Comparison of ENCODE assay signal across 27 cellular contexts in genomic region chr2:204264068-204264693, GRCh38.
DNase-seq lines count a peak whose midpoint lies in the region; ATAC-seq, FAIRE-seq and TF ChIP-seq lines count a peak whose summit lies in the region.
"Had no signal": no experiment of that assay in that cellular context is flagged by ENCODE, and none has a peak within 500 bp of the region (broad histone marks: within the 10 kb centered on the region; RNA-seq: fewer than 3 reads in every experiment).

No MANE protein-coding gene starts in this region.

- H3K4me2 ChIP-seq in BLaER1 treated with 17β-estradiol and CSF1 and Interleukin-3, amounts not matched to agents 10 nM and 100 nM, result peak overlapping the region in 7 of 11 experiments; percentile 9 to 54 (median 34); a peak in 12 of 22 replicates
- no peak overlapping the region for H3K4me2 ChIP-seq in endothelial cell of umbilical vein (ENCODE audit: insufficient read depth, low read length)

- H3K9ac ChIP-seq in BLaER1 treated with 17β-estradiol and CSF1 and Interleukin-3, amounts not matched to agents 10 nM and 100 nM, result no peak overlapping the region
- no peak overlapping the region for H3K9ac ChIP-seq in endothelial cell of umbilical vein (replicated peaks; ENCODE audit: extremely low read depth, insufficient read depth, low read length)

- no peak overlapping the region for H3K27ac ChIP-seq in BLaER1 treated with 17β-estradiol and CSF1 and Interleukin-3, amounts not matched to agents 10 nM and 100 nM
- H3K27ac ChIP-seq in endothelial cell of umbilical vein (ENCODE audit: insufficient read depth, low read depth, low read length) (no peak overlapping the region), lower lobe of right lung (no peak overlapping the region)
- H3K27ac ChIP-seq: foreskin keratinocyte, heart right ventricle, pancreas had no signal

- CTCF ChIA-PET in endothelial cell of umbilical vein (lab: Charles Lee), result interaction anchor here (1.2 to 1.6 kb wide), 2 partner anchors 428 to 1412 kb away, joined by 3 to 6 read pairs; no protein-coding TSS in a partner anchor

- H3K4me1 ChIP-seq in BLaER1 treated with 17β-estradiol and CSF1 and Interleukin-3, amounts not matched to agents 10 nM and 100 nM, result peaks cover 0 to 13% (median 8%) of the 10 kb centered on the region in 10 experiments; a peak in 12 of 20 replicates
- H3K4me1 ChIP-seq in endothelial cell of umbilical vein (ENCODE audit: control insufficient read depth, extremely low read depth, insufficient read depth, low read length), result no peaks in the 10 kb centered on the region
- H3K4me1 ChIP-seq in lower lobe of right lung, result peaks cover 8% of the 10 kb centered on the region
- H3K4me1 ChIP-seq: foreskin keratinocyte, pancreas had no signal

- no peak for TF ChIP-seq POLR2A in endothelial cell of umbilical vein (IDR thresholded peaks at IDR 0.05; ENCODE audit: low read depth, low read length)

- ATAC-seq in lower lobe of right lung, result no peak
- no peak for ATAC-seq in GM18907 (IDR thresholded peaks at IDR 0.05; ENCODE audit: unreplicated experiment)
- ATAC-seq: activated T-cell treated with anti-CD3 and anti-CD28 coated beads, Interleukin-2, amount 50 U/mL, for 4 hours; foreskin keratinocyte; K562; left cardiac atrium; naive thymus-derived CD8-positive, alpha-beta T cell; pancreas; right cardiac atrium; stimulated activated naive B cell treated with anti-CD40 and anti-IgM and Interleukin-4, amounts not matched to agents 10 μg/mL and 1 μg/mL and 100 μg/mL, for 72 hours; T-helper 17 cell had no signal

- no peaks in the 10 kb centered on the region for H3K79me2 ChIP-seq in endothelial cell of umbilical vein (ENCODE audit: control insufficient read depth, insufficient read depth, low read length)

- TF ChIP-seq CTCF in endothelial cell of umbilical vein (IDR thresholded peaks at IDR 0.05; ENCODE audit: extremely low read depth in 1 of 2, insufficient read depth in 1 of 2, low read depth in 1 of 2, low read length in 2 of 2) (no peak), lower lobe of right lung (IDR thresholded peaks at IDR 0.05) (no peak)

- H3K36me3 ChIP-seq in BLaER1 treated with 17β-estradiol and CSF1 and Interleukin-3, amounts not matched to agents 10 nM and 100 nM, result no peaks in the 10 kb centered on the region
- H3K36me3 ChIP-seq in endothelial cell of umbilical vein (ENCODE audit: control insufficient read depth in 2 of 2, extremely low read depth in 1 of 2, insufficient read depth in 2 of 2, low read length in 2 of 2), result no peaks in the 10 kb centered on the region
- no peaks in the 10 kb centered on the region for H3K36me3 ChIP-seq in lower lobe of right lung
- H3K36me3 ChIP-seq: heart right ventricle, pancreas had no signal

- H2AFZ ChIP-seq in endothelial cell of umbilical vein (ENCODE audit: low read depth, low read length), result peak overlapping the region; percentile 25

- peak; percentile 86 for DNase-seq in NCI-H1092 treated with DMSO at 0.1 percent for 48 hours (lab: John Stamatoyannopoulos, UW)
- peak; percentile 95 for DNase-seq in NCI-H2227 (lab: John Stamatoyannopoulos, UW; ENCODE audit: unreplicated experiment)
- no peak for DNase-seq in endothelial cell of umbilical vein (ENCODE audit: low read depth, low spot score)
- no peak for DNase-seq in lower lobe of right lung
- DNase-seq in GM03348 (ENCODE audit: low spot score), result no peak
- DNase-seq in amniotic stem cell (lab: John Stamatoyannopoulos, UW), result no peak
- DNase-seq: ACHN; activated CD4-positive, alpha-beta T cell treated with anti-CD3 and anti-CD28 coated beads, Interleukin-2, amount 10 ng/mL, durations not matched to agents 24 days and 14 days; activated naive CD4-positive, alpha-beta T cell; activated T-cell treated with anti-CD3 and anti-CD28 coated beads, Interleukin-2, amount 50 U/mL, for 4 hours; Calu3; DND-41; effector CD8-positive, alpha-beta T cell; foreskin keratinocyte; heart right ventricle; left cardiac atrium; naive thymus-derived CD8-positive, alpha-beta T cell; NCI-H1930; pancreas; right cardiac atrium; stimulated activated CD4-positive, alpha-beta T cell treated with anti-CD3 and anti-CD28 coated beads, Interleukin-4, amount 100 ng/mL, for 24 hours; stimulated activated naive B cell treated with anti-CD40 and anti-IgM and Interleukin-4, amounts not matched to agents 10 μg/mL and 1 μg/mL and 100 μg/mL, for 72 hours; T-helper 17 cell had no signal

- FAIRE-seq in endothelial cell of umbilical vein (lab: Jason Lieb, UNC), result no peak
- FAIRE-seq: GM12891, K562, pancreas had no signal

- no peak overlapping the region for H3K4me3 ChIP-seq in BLaER1 treated with 17β-estradiol and CSF1 and Interleukin-3, amounts not matched to agents 10 nM and 100 nM
- no peak overlapping the region for H3K4me3 ChIP-seq in endothelial cell of umbilical vein (replicated peaks in 1 of 3; ENCODE audit: insufficient read depth in 1 of 3, low read depth in 1 of 3, low read length in 3 of 3)
- H3K4me3 ChIP-seq in lower lobe of right lung, result no peak overlapping the region
- H3K4me3 ChIP-seq: heart right ventricle, K562, pancreas had no signal

- H3K9me1 ChIP-seq in endothelial cell of umbilical vein (replicated peaks; ENCODE audit: control insufficient read depth, extremely low read depth, insufficient read depth, low read length), result no peaks in the 10 kb centered on the region

- no peaks in the 10 kb centered on the region for H4K20me1 ChIP-seq in BLaER1 treated with 17β-estradiol and CSF1 and Interleukin-3, amounts not matched to agents 10 nM and 100 nM
- no peaks in the 10 kb centered on the region for H4K20me1 ChIP-seq in endothelial cell of umbilical vein (replicated peaks; ENCODE audit: control insufficient read depth, extremely low read depth, insufficient read depth, low read length)

- H3K27me3 ChIP-seq in BLaER1 treated with 17β-estradiol and CSF1 and Interleukin-3, amounts not matched to agents 10 nM and 100 nM, result no peaks in the 10 kb centered on the region
- H3K27me3 ChIP-seq in endothelial cell of umbilical vein (ENCODE audit: control insufficient read depth in 2 of 2, insufficient read depth in 2 of 2, low read length in 2 of 2), result peaks cover 0 to 2% of the 10 kb centered on the region in 2 experiments
- H3K27me3 ChIP-seq in lower lobe of right lung (ENCODE audit: low read depth), result no peaks in the 10 kb centered on the region
- H3K27me3 ChIP-seq: foreskin keratinocyte, pancreas had no signal

- dilution Hi-C loops in endothelial cell of umbilical vein (cut with MboI; ENCODE audit: extremely low pct_ligation_motif_present, low sequenced_read_pairs), result no loop called here

- H3K9me3 ChIP-seq in BLaER1 treated with 17β-estradiol and CSF1 and Interleukin-3, amounts not matched to agents 10 nM and 100 nM (replicated peaks in 1 of 11), result no peaks in the 10 kb centered on the region
- H3K9me3 ChIP-seq in endothelial cell of umbilical vein (replicated peaks; ENCODE audit: control insufficient read depth, insufficient read depth, low read length), result no peaks in the 10 kb centered on the region
- H3K9me3 ChIP-seq in lower lobe of right lung, result no peaks in the 10 kb centered on the region
- H3K9me3 ChIP-seq: heart right ventricle, pancreas had no signal

- POLR2A ChIA-PET in endothelial cell of umbilical vein (lab: Charles Lee), result no interaction called here

- intact Hi-C loops in endothelial cell of umbilical vein (cut with micrococcal nuclease) (loop anchor here (5.0 to 10.0 kb wide), 2 partner anchors 581 to 608 kb away; no protein-coding TSS in a partner anchor), lower lobe of right lung (cut with DNase I) (no loop called here)

- no TSS peak for BruUV-seq in endothelial cell of umbilical vein (replicated peaks; lab: Mats Ljungman, UMichigan)

TF ChIP-seq in endothelial cell of umbilical vein, 7 proteins besides CTCF, POLR2A, EP300 and RAD21:
- TF ChIP-seq FOS (IDR thresholded peaks at IDR 0.05; ENCODE audit: borderline replicate concordance, insufficient read depth, low read length) (no peak), EZH2 (IDR thresholded peaks at IDR 0.05; ENCODE audit: borderline replicate concordance, low read depth, low read length, severe bottlenecking) (no peak), JUN (IDR thresholded peaks at IDR 0.05; ENCODE audit: borderline replicate concordance, insufficient read depth, insufficient read length, low read depth) (no peak), POLR2AphosphoS5 (IDR thresholded peaks at IDR 0.05; ENCODE audit: insufficient read depth, low read depth, low read length) (no peak)

Comparison
In these comparisons a context has a peak if more than half of its experiments do, and no peak if none do; other contexts are left out.
1. DNase-seq: peak in NCI-H1092 treated with DMSO at 0.1 percent for 48 hours (single experiment) and NCI-H2227 (single experiment); none in endothelial cell of umbilical vein (single experiment), lower lobe of right lung (single experiment), GM03348 (single experiment) and amniotic stem cell (single experiment).